In the genomic region with DNA sequence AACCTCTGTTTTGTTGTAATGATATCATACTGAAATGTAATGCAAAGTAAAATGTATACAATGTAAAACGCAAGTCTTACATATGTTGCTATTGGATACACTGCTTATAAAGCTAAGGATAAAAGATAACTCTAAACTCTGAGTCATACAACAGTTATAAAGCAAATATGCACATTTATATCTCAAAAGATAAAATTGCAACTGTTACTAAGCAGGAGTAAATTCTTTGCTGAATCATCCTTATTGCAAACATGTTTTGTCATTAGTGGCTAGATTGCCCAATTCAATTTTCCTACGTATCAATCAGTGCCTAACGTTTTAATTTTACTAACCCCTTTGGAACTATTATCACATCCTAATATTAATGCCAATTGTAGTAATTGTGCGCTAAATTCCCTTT, we compare ENCODE assay signal across 1 cellular context.
TF ChIP-seq lines count a peak whose summit lies in the region.

No MANE protein-coding gene starts in this region.

TF ChIP-seq in SK-N-SH, 30 proteins besides CTCF, POLR2A, EP300 and RAD21 (continued from another document):
- TF ChIP-seq, protein P1, sequence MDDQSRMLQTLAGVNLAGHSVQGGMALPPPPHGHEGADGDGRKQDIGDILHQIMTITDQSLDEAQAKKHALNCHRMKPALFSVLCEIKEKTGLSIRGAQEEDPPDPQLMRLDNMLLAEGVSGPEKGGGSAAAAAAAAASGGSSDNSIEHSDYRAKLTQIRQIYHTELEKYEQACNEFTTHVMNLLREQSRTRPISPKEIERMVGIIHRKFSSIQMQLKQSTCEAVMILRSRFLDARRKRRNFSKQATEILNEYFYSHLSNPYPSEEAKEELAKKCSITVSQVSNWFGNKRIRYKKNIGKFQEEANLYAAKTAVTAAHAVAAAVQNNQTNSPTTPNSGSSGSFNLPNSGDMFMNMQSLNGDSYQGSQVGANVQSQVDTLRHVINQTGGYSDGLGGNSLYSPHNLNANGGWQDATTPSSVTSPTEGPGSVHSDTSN (IDR thresholded peaks at IDR 0.05), result peak; percentile 94
- TF ChIP-seq, protein P2, sequence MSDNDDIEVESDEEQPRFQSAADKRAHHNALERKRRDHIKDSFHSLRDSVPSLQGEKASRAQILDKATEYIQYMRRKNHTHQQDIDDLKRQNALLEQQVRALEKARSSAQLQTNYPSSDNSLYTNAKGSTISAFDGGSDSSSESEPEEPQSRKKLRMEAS (IDR thresholded peaks at IDR 0.05; ENCODE audit: low read depth), result no peak
- TF ChIP-seq, protein P3, sequence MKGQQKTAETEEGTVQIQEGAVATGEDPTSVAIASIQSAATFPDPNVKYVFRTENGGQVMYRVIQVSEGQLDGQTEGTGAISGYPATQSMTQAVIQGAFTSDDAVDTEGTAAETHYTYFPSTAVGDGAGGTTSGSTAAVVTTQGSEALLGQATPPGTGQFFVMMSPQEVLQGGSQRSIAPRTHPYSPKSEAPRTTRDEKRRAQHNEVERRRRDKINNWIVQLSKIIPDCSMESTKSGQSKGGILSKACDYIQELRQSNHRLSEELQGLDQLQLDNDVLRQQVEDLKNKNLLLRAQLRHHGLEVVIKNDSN (IDR thresholded peaks at IDR 0.05; ENCODE audit: borderline replicate concordance, low read depth), result no peak
- no peak for TF ChIP-seq NRF1 (IDR thresholded peaks at IDR 0.05; ENCODE audit: low read depth, low read length)
- TF ChIP-seq MEF2A (IDR thresholded peaks at IDR 0.05; ENCODE audit: borderline replicate concordance, low read depth), result peak; percentile 71; the same call in 1 of the 2 replicates
- TF ChIP-seq TAF1 (IDR thresholded peaks at IDR 0.05; ENCODE audit: borderline replicate concordance, low read depth, low read length), result no peak
- TF ChIP-seq, protein P4, sequence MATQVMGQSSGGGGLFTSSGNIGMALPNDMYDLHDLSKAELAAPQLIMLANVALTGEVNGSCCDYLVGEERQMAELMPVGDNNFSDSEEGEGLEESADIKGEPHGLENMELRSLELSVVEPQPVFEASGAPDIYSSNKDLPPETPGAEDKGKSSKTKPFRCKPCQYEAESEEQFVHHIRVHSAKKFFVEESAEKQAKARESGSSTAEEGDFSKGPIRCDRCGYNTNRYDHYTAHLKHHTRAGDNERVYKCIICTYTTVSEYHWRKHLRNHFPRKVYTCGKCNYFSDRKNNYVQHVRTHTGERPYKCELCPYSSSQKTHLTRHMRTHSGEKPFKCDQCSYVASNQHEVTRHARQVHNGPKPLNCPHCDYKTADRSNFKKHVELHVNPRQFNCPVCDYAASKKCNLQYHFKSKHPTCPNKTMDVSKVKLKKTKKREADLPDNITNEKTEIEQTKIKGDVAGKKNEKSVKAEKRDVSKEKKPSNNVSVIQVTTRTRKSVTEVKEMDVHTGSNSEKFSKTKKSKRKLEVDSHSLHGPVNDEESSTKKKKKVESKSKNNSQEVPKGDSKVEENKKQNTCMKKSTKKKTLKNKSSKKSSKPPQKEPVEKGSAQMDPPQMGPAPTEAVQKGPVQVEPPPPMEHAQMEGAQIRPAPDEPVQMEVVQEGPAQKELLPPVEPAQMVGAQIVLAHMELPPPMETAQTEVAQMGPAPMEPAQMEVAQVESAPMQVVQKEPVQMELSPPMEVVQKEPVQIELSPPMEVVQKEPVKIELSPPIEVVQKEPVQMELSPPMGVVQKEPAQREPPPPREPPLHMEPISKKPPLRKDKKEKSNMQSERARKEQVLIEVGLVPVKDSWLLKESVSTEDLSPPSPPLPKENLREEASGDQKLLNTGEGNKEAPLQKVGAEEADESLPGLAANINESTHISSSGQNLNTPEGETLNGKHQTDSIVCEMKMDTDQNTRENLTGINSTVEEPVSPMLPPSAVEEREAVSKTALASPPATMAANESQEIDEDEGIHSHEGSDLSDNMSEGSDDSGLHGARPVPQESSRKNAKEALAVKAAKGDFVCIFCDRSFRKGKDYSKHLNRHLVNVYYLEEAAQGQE (IDR thresholded peaks at IDR 0.05; ENCODE audit: low read depth, low read length), result no peak
- TF ChIP-seq POLR2AphosphoS5 (IDR thresholded peaks at IDR 0.05; ENCODE audit: low read depth, low read length), result peak; percentile 45; the same call in 1 of the 2 replicates
- no peak for TF ChIP-seq RCOR1 (IDR thresholded peaks at IDR 0.05; ENCODE audit: low read length)
- TF ChIP-seq GABPA (IDR thresholded peaks at IDR 0.05; ENCODE audit: low read depth), result no peak
- TF ChIP-seq NFIC (IDR thresholded peaks at IDR 0.05; ENCODE audit: borderline replicate concordance), result peak; percentile 63
